ENCODE assay signal across 8 cellular contexts in genomic region chr17:49261540-49261939, GRCh38. TPM values are rescaled to one million over a fixed set of nuclear protein-coding genes. Genes with fewer than 3 reads are reported as not detected.
A peak's percentile ranks its signal among the peaks of the same experiment; 100 is the strongest.
DNase-seq lines count a peak whose midpoint lies in the region; ATAC-seq and TF ChIP-seq lines count a peak whose summit lies in the region.
"Not testable (repeated sequence)": the region's sequence is repeated elsewhere in the genome, so short reads cannot be mapped to it uniquely, and the experiment has no call there.
"Had no signal": no experiment of that assay in that cellular context is flagged by ENCODE, and none has a peak within 500 bp of the region (broad histone marks: within the 10 kb centered on the region; RNA-seq: fewer than 3 reads in every experiment).

No MANE protein-coding gene starts in this region.

- H3K23me2 ChIP-seq in H9 (ENCODE audit: insufficient read length, low read depth, low read length, poor library complexity, severe bottlenecking) = not testable (repeated sequence)

- not testable (repeated sequence) for H3K9ac ChIP-seq in H9 (ENCODE audit: extremely low read depth, insufficient read length, low read length); smooth muscle cell (ENCODE audit: low read depth)

- not testable (repeated sequence) for H3K27ac ChIP-seq in CD8-positive, alpha-beta T cell (ENCODE audit: low read depth, low read length); H9 (ENCODE audit: insufficient read length, low read depth, low read length)
- peak overlapping the region; percentile 98 for H3K27ac ChIP-seq in smooth muscle cell (ENCODE audit: low read depth)

- intact Hi-C loops in CD8-positive, alpha-beta T cell (cut with DNase I, micrococcal nuclease) = not testable (repeated sequence)

- not testable (repeated sequence) for H3K9me3 ChIP-seq in CD8-positive, alpha-beta T cell (ENCODE audit: low read length); H9 (ENCODE audit: control insufficient read depth, low read depth, low read length); smooth muscle cell (replicated peaks; ENCODE audit: low read depth)

- H2BK5ac ChIP-seq in H9 (ENCODE audit: insufficient read length, low read length) = not testable (repeated sequence)

- not testable (repeated sequence) for H2BK120ac ChIP-seq in H9 (ENCODE audit: low read depth, low read length, poor library complexity, severe bottlenecking)

- not testable (repeated sequence) for H3K4me3 ChIP-seq in CD8-positive, alpha-beta T cell (ENCODE audit: low read depth, low read length); smooth muscle cell

- not testable (repeated sequence) for TF ChIP-seq CTCF in CD8-positive, alpha-beta T cell (IDR thresholded peaks at IDR 0.05); WTC11 (IDR thresholded peaks at IDR 0.05); mesothelial cell of epicardium (IDR thresholded peaks at IDR 0.05; ENCODE audit: unreplicated experiment); nephron (IDR thresholded peaks at IDR 0.05; ENCODE audit: unreplicated experiment in 3 of 3); smooth muscle cell (IDR thresholded peaks at IDR 0.05; ENCODE audit: borderline replicate concordance, insufficient read depth, poor library complexity, severe bottlenecking)
- TF ChIP-seq CTCF in H9 (conservative IDR thresholded peaks at IDR 0.05) = peak; percentile 46

- H3K36me3 ChIP-seq in CD8-positive, alpha-beta T cell (ENCODE audit: insufficient read depth, low read length); smooth muscle cell (ENCODE audit: low read depth): not testable (repeated sequence)

- peaks cover 17% of the 10 kb centered on the region for H3K27me3 Mint-ChIP-seq in CD8-positive, alpha-beta T cell (ENCODE audit: low read depth)
- peaks cover 30% of the 10 kb centered on the region for H3K27me3 Mint-ChIP-seq in H9 (ENCODE audit: low read depth)
- peaks cover 27% of the 10 kb centered on the region for H3K27me3 Mint-ChIP-seq in WTC11 (ENCODE audit: low read depth)
- H3K27me3 Mint-ChIP-seq in central memory CD8-positive, alpha-beta T cell = peaks cover 11% of the 10 kb centered on the region
- not testable (repeated sequence) for H3K27me3 Mint-ChIP-seq in mesothelial cell of epicardium (ENCODE audit: low read depth)
- H3K27me3 Mint-ChIP-seq in nephron (ENCODE audit: low read depth) = peaks cover 11% of the 10 kb centered on the region

- not testable (repeated sequence) for H2BK15ac ChIP-seq in H9 (ENCODE audit: low read depth, low read length)

- not testable (repeated sequence) for ATAC-seq in CD8-positive, alpha-beta T cell; WTC11; central memory CD8-positive, alpha-beta T cell (replicated peaks; ENCODE audit: extremely low read depth, poor library complexity, severe bottlenecking)

- POLR2A ChIA-PET in CD8-positive, alpha-beta T cell (lab: Charles Lee) = not testable (repeated sequence)
- POLR2A ChIA-PET in WTC11 (lab: Charles Lee) = interaction anchor here (0.6 to 0.7 kb wide), 2 partner anchors 22 to 250 kb away, joined by 3 read pairs; no protein-coding TSS in a partner anchor

- H2BK20ac ChIP-seq in H9 (ENCODE audit: low read depth, low read length, poor library complexity, severe bottlenecking) = not testable (repeated sequence)

- not testable (repeated sequence) for H3K79me1 ChIP-seq in H9 (ENCODE audit: insufficient read depth, low read depth, low read length, poor library complexity, severe bottlenecking)

- H3K27ac Mint-ChIP-seq in CD8-positive, alpha-beta T cell; H9; WTC11; central memory CD8-positive, alpha-beta T cell (ENCODE audit: low read depth); mesothelial cell of epicardium: not testable (repeated sequence)
- peak overlapping the region in 1 of 3 experiments; percentile 24 for H3K27ac Mint-ChIP-seq in nephron

- not testable (repeated sequence) for H3K4ac ChIP-seq in H9 (ENCODE audit: low read depth, low read length)

- H3K23ac ChIP-seq in H9 (ENCODE audit: insufficient read length, low read depth, low read length) = not testable (repeated sequence)

- H2AK5ac ChIP-seq in H9 (ENCODE audit: insufficient read length, low read length) = not testable (repeated sequence)

- H3K9me3 Mint-ChIP-seq in CD8-positive, alpha-beta T cell; H9; WTC11; central memory CD8-positive, alpha-beta T cell; mesothelial cell of epicardium; nephron: not testable (repeated sequence)

- H3K56ac ChIP-seq in H9 (ENCODE audit: insufficient read length, low read depth, low read length) = not testable (repeated sequence)

- not testable (repeated sequence) for H3T11ph ChIP-seq in H9 (ENCODE audit: low read length)

- not testable (repeated sequence) for H4K8ac ChIP-seq in H9 (replicated peaks; ENCODE audit: insufficient read length, low read depth, low read length)

- not testable (repeated sequence) for H3F3A ChIP-seq in smooth muscle cell (ENCODE audit: low read depth)

- not testable (repeated sequence) for H2AFZ ChIP-seq in H9 (ENCODE audit: low read length)
- peak overlapping the region; percentile 8 for H2AFZ ChIP-seq in smooth muscle cell (ENCODE audit: low read depth)

- not testable (repeated sequence) for H3K36me3 Mint-ChIP-seq in CD8-positive, alpha-beta T cell; H9 (ENCODE audit: insufficient read depth in 1 of 3, low read depth in 3 of 3); WTC11; central memory CD8-positive, alpha-beta T cell (ENCODE audit: insufficient read depth); mesothelial cell of epicardium; nephron (ENCODE audit: low read depth)

- H3K4me1 ChIP-seq in CD8-positive, alpha-beta T cell (ENCODE audit: insufficient read depth, low read length); H9 (ENCODE audit: insufficient read depth, low read length); smooth muscle cell (ENCODE audit: low read depth): not testable (repeated sequence)

- CTCF ChIA-PET in CD8-positive, alpha-beta T cell (lab: Charles Lee) = interaction anchor here (1.2 kb wide), 1 partner anchor 29 kb away, joined by 3 read pairs; no protein-coding TSS in a partner anchor
- CTCF ChIA-PET in WTC11 (lab: Charles Lee) = interaction anchor here (0.6 to 2.2 kb wide), 6 partner anchors 13 to 295 kb away, joined by 3 to 8 read pairs (median 4); no protein-coding TSS in a partner anchor

- not testable (repeated sequence) for H3K14ac ChIP-seq in H9 (ENCODE audit: insufficient read depth, low read length)

- peak overlapping the region; percentile 80 for H3K4me3 Mint-ChIP-seq in CD8-positive, alpha-beta T cell
- peak overlapping the region in 1 of 2 experiments; percentile 77; a peak in 2 of 5 replicates for H3K4me3 Mint-ChIP-seq in H9
- not testable (repeated sequence) for H3K4me3 Mint-ChIP-seq in WTC11
- H3K4me3 Mint-ChIP-seq in central memory CD8-positive, alpha-beta T cell = peak overlapping the region; percentile 74
- peak overlapping the region; percentile 65 for H3K4me3 Mint-ChIP-seq in mesothelial cell of epicardium
- H3K4me3 Mint-ChIP-seq in nephron = peak overlapping the region; percentile 80 to 82 (median 81)

- not testable (repeated sequence) for H3K27me3 ChIP-seq in CD8-positive, alpha-beta T cell (ENCODE audit: insufficient read depth, low read length); H9 (ENCODE audit: insufficient read depth, low read length); smooth muscle cell (ENCODE audit: low read depth)

- DNase-seq in CD8-positive, alpha-beta T cell; H9; central memory CD8-positive, alpha-beta T cell (ENCODE audit: low spot score in 2 of 2); mesothelial cell of epicardium (ENCODE audit: low spot score in 2 of 2, unreplicated experiment in 2 of 2); smooth muscle cell (lab: John Stamatoyannopoulos, UW; ENCODE audit: unreplicated experiment): not testable (repeated sequence)
- peak; percentile 35 for DNase-seq in WTC11 (ENCODE audit: low spot score)

- H4K5ac ChIP-seq in H9 (ENCODE audit: insufficient read length, low read depth, low read length) = not testable (repeated sequence)

- not testable (repeated sequence) for H4K20me1 ChIP-seq in H9 (ENCODE audit: control insufficient read depth, insufficient read depth, insufficient read length); smooth muscle cell (ENCODE audit: low read depth)

- H3K18ac ChIP-seq in H9 (ENCODE audit: insufficient read length, low read depth, low read length) = not testable (repeated sequence)

- H3K79me2 ChIP-seq in H9 (ENCODE audit: insufficient read depth, low read length); smooth muscle cell (ENCODE audit: low read depth): not testable (repeated sequence)

- WGBS in H9 (ENCODE audit: extremely low coverage, insufficient read length, low lambda C conversion rate) = no CpG with 5 or more reads among the region's 9 CpGs
- 91% methylated on average over 9 of the region's 9 CpGs for WGBS in smooth muscle cell (ENCODE audit: low lambda C conversion rate)

- not testable (repeated sequence) for H2BK12ac ChIP-seq in H9 (ENCODE audit: insufficient read length, low read depth, low read length)

- not testable (repeated sequence) for H4K91ac ChIP-seq in H9 (ENCODE audit: insufficient read length, low read depth, low read length)

- not testable (repeated sequence) for H3K4me2 ChIP-seq in H9 (ENCODE audit: insufficient read depth, insufficient read length, low read length); smooth muscle cell

- H3K4me1 Mint-ChIP-seq in CD8-positive, alpha-beta T cell (ENCODE audit: low read depth); H9; WTC11; central memory CD8-positive, alpha-beta T cell; mesothelial cell of epicardium; nephron: not testable (repeated sequence)

RNA-seq across cellular contexts. Expression of gene PHOSPHO1, which starts 31.0 kb away (rescaled TPM):
- not detected for total RNA-seq in CD8-positive, alpha-beta T cell
- total RNA-seq in H9 (2021) = 0.31 and 0.63 TPM in 2 replicates
- 0.81 to 1.1 TPM (median 0.85 TPM) in 3 replicates for total RNA-seq in WTC11 (2021)
- total RNA-seq in mesothelial cell of epicardium = 0.25 to 0.40 TPM in 2 of 3 replicates, not detected in the other
- 3.0 and 4.1 TPM in 2 replicates for total RNA-seq in smooth muscle cell
- 4.2 and 8.7 TPM in 2 replicates for polyA plus RNA-seq in smooth muscle cell
- total RNA-seq: HepG2 had no signal
- polyA plus RNA-seq: HepG2 had no signal

RNA-seq across cellular contexts. Expression of gene ABI3, which starts 51.0 kb away (rescaled TPM):
- total RNA-seq in CD8-positive, alpha-beta T cell = 10 to 100 TPM; 12.8 to 13.6 TPM
- total RNA-seq in H9 (2021) (2.1 and 2.4 TPM in 2 replicates), WTC11 (2021) (1.2 to 1.6 TPM (median 1.5 TPM) in 3 replicates), mesothelial cell of epicardium (0.51 to 1.3 TPM (median 0.69 TPM) in 3 replicates), smooth muscle cell (0.22 and 1.9 TPM in 2 replicates)
- 0.67 and 1.7 TPM in 2 replicates for polyA plus RNA-seq in smooth muscle cell
- total RNA-seq: HepG2 had no signal
- polyA plus RNA-seq: HepG2 had no signal

RNA-seq across cellular contexts. Expression of gene GNGT2, which starts 51.2 kb away (rescaled TPM):
- 1 to 10 TPM; 3.7 to 4.1 TPM for total RNA-seq in CD8-positive, alpha-beta T cell
- 0.42 and 1.1 TPM in 2 replicates for total RNA-seq in H9 (2021)
- 0.34 to 0.70 TPM (median 0.50 TPM) in 3 replicates for total RNA-seq in WTC11 (2021)
- total RNA-seq in mesothelial cell of epicardium = 0.34 TPM in 1 of 3 replicates, not detected in the others
- total RNA-seq in smooth muscle cell = 0.81 TPM in 1 of 2 replicates, not detected in the other
- polyA plus RNA-seq in smooth muscle cell = 0.44 and 0.75 TPM in 2 replicates
- total RNA-seq: HepG2 had no signal
- polyA plus RNA-seq: HepG2 had no signal
